Comparison of ENCODE assay signal across 8 cellular contexts in genomic region chr3:39180546-39181346, GRCh38. TPM values are rescaled to one million over a fixed set of nuclear protein-coding genes. Genes with fewer than 3 reads are reported as not detected.
DNase-seq lines count a peak whose midpoint lies in the region; ATAC-seq, FAIRE-seq and TF ChIP-seq lines count a peak whose summit lies in the region.

No MANE protein-coding gene starts in this region.

- peak overlapping the region; percentile 52 for H2AFZ ChIP-seq in endothelial cell of umbilical vein (ENCODE audit: low read depth, low read length)

- H3K4me1 ChIP-seq in endothelial cell of umbilical vein (ENCODE audit: control insufficient read depth, extremely low read depth, insufficient read depth, low read length), result peaks cover 25% of the 10 kb centered on the region

- peak; percentile 29 for TF ChIP-seq POLR2A in endothelial cell of umbilical vein (IDR thresholded peaks at IDR 0.05; ENCODE audit: low read depth, low read length)

- no peaks in the 10 kb centered on the region for H3K9me3 ChIP-seq in CD4-positive, alpha-beta T cell (ENCODE audit: control insufficient read depth, low read length)
- H3K9me3 ChIP-seq in endothelial cell of umbilical vein (replicated peaks; ENCODE audit: control insufficient read depth, insufficient read depth, low read length), result no peaks in the 10 kb centered on the region

- H3K4me2 ChIP-seq in endothelial cell of umbilical vein (ENCODE audit: insufficient read depth, low read length), result peak overlapping the region; percentile 48

- peak overlapping the region; percentile 48 for H3K27ac ChIP-seq in CD4-positive, alpha-beta T cell (ENCODE audit: low read depth, low read length)
- peak overlapping the region; percentile 17 for H3K27ac ChIP-seq in endothelial cell of umbilical vein (ENCODE audit: insufficient read depth, low read depth, low read length)

- peaks cover 28% of the 10 kb centered on the region for H3K4me1 Mint-ChIP-seq in CD4-positive, alpha-beta T cell (ENCODE audit: low read depth)

- H3K27ac Mint-ChIP-seq in CD4-positive, alpha-beta T cell, result peak overlapping the region; percentile 71

- CTCF ChIA-PET in CD4-positive, alpha-beta T cell (lab: Charles Lee), result interaction anchor here (1.2 kb wide), 1 partner anchor 108 kb away, joined by 7 read pairs; no protein-coding TSS in a partner anchor
- CTCF ChIA-PET in endothelial cell of umbilical vein (lab: Charles Lee), result interaction anchor here (0.8 to 1.0 kb wide), 2 partner anchors 34 to 54 kb away, joined by 3 to 5 read pairs; no protein-coding TSS in a partner anchor

- H3K36me3 Mint-ChIP-seq in CD4-positive, alpha-beta T cell (ENCODE audit: low read depth), result no peaks in the 10 kb centered on the region

- H3K79me2 ChIP-seq in endothelial cell of umbilical vein (ENCODE audit: control insufficient read depth, insufficient read depth, low read length), result no peaks in the 10 kb centered on the region

- peak overlapping the region; percentile 82 for H3K4me3 Mint-ChIP-seq in CD4-positive, alpha-beta T cell

- dilution Hi-C loops in endothelial cell of umbilical vein (cut with MboI; ENCODE audit: extremely low pct_ligation_motif_present, low sequenced_read_pairs), result no loop called here

- peak overlapping the region in 1 of 3 experiments; percentile 33 for H3K4me3 ChIP-seq in endothelial cell of umbilical vein (replicated peaks in 1 of 3; ENCODE audit: insufficient read depth in 1 of 3, low read depth in 1 of 3, low read length in 3 of 3)

- BruUV-seq in endothelial cell of umbilical vein (replicated peaks; lab: Mats Ljungman, UMichigan), result no TSS peak

- no peaks in the 10 kb centered on the region for H3K36me3 ChIP-seq in endothelial cell of umbilical vein (ENCODE audit: control insufficient read depth in 2 of 2, extremely low read depth in 1 of 2, insufficient read depth in 2 of 2, low read length in 2 of 2)

- peak; percentile 88 for ATAC-seq in CD4-positive, alpha-beta T cell (ENCODE audit: poor library complexity)

- no peaks in the 10 kb centered on the region for H3K9me3 Mint-ChIP-seq in CD4-positive, alpha-beta T cell

- no peaks in the 10 kb centered on the region for H3K9me1 ChIP-seq in endothelial cell of umbilical vein (replicated peaks; ENCODE audit: control insufficient read depth, extremely low read depth, insufficient read depth, low read length)

- H3K9ac ChIP-seq in endothelial cell of umbilical vein (replicated peaks; ENCODE audit: extremely low read depth, insufficient read depth, low read length), result peak overlapping the region; percentile 15

- no peak for TF ChIP-seq CTCF in CD4-positive, alpha-beta T cell (IDR thresholded peaks at IDR 0.05)
- TF ChIP-seq CTCF in GM20000 (IDR thresholded peaks at IDR 0.05; ENCODE audit: extremely low read depth, missing control alignments) (no peak), endothelial cell of umbilical vein (IDR thresholded peaks at IDR 0.05; ENCODE audit: extremely low read depth in 1 of 2, insufficient read depth in 1 of 2, low read depth in 1 of 2, low read length in 2 of 2) (peak in 1 of 2 donors; percentile 24)

- H3K27me3 ChIP-seq in CD4-positive, alpha-beta T cell (ENCODE audit: control insufficient read depth, insufficient read depth, low read length), result no peaks in the 10 kb centered on the region
- no peaks in the 10 kb centered on the region for H3K27me3 ChIP-seq in endothelial cell of umbilical vein (ENCODE audit: control insufficient read depth in 2 of 2, insufficient read depth in 2 of 2, low read length in 2 of 2)

- no peak for FAIRE-seq in endothelial cell of umbilical vein (lab: Jason Lieb, UNC)

- H3K27me3 Mint-ChIP-seq in CD4-positive, alpha-beta T cell, result no peaks in the 10 kb centered on the region

- no peaks in the 10 kb centered on the region for H4K20me1 ChIP-seq in endothelial cell of umbilical vein (replicated peaks; ENCODE audit: control insufficient read depth, extremely low read depth, insufficient read depth, low read length)

- intact Hi-C loops in CD4-positive, alpha-beta T cell (cut with DNase I, micrococcal nuclease), result no loop called here
- intact Hi-C loops in endothelial cell of umbilical vein (cut with micrococcal nuclease), result no loop called here

- peak; percentile 82 to 94 (median 86) for DNase-seq in CD4-positive, alpha-beta T cell
- DNase-seq in GM20000 (ENCODE audit: low spot score) (peak; percentile 97), HPDE6-E6E7 (ENCODE audit: extremely low spot score) (peak; percentile 49), NOMO-1 treated with DMSO at 0.1 percent for 48 hours (lab: John Stamatoyannopoulos, UW; ENCODE audit: unreplicated experiment) (peak; percentile 88), endothelial cell of umbilical vein (ENCODE audit: low read depth, low spot score) (peak; percentile 71), middle frontal gyrus (ENCODE audit: extremely low spot score, low spot score) (peak; percentile 27)
- peak; percentile 90 for DNase-seq in activated CD8-positive, alpha-beta memory T cell treated with anti-CD3 and anti-CD28 coated beads, Interleukin-2, amount 50 U/mL, for 4 hours
- DNase-seq in stimulated activated CD8-positive, alpha-beta memory T cell treated with anti-CD3 and anti-CD28 coated beads, Interleukin-15, amount 100 ng/mL, for 48 hours (ENCODE audit: low read depth in 2 of 2), result peak; percentile 84 to 87

- POLR2A ChIA-PET in CD4-positive, alpha-beta T cell (lab: Charles Lee), result no interaction called here
- POLR2A ChIA-PET in endothelial cell of umbilical vein (lab: Charles Lee), result no interaction called here

TF ChIP-seq in endothelial cell of umbilical vein, 7 proteins besides CTCF, POLR2A, EP300 and RAD21:
- TF ChIP-seq MAX (IDR thresholded peaks at IDR 0.05; ENCODE audit: insufficient read depth, insufficient read length), result no peak
- peak; percentile 59 for TF ChIP-seq POLR2AphosphoS5 (IDR thresholded peaks at IDR 0.05; ENCODE audit: insufficient read depth, low read depth, low read length)

RNA-seq across cellular contexts. Expression of gene XIRP1, which starts 11.6 kb away (rescaled TPM):
- not detected for total RNA-seq in CD4-positive, alpha-beta T cell
- not detected in 2 replicates for total RNA-seq in endothelial cell of umbilical vein
- polyA plus RNA-seq in endothelial cell of umbilical vein, result not detected in 2 replicates
- polyA plus RNA-seq in endothelial cell of umbilical vein (2011; cell fraction: cytosol; rRNA removed), result not detected in 2 replicates
- not detected in 2 replicates for polyA plus RNA-seq in endothelial cell of umbilical vein (2011; cell fraction: nucleus; rRNA removed)
- not detected in 2 replicates for polyA plus RNA-seq in endothelial cell of umbilical vein (2012)
- polyA minus RNA-seq in endothelial cell of umbilical vein, result not detected in 2 replicates
- polyA minus RNA-seq in endothelial cell of umbilical vein (2011; cell fraction: cytosol; rRNA and poly(A)+ RNA removed), result not detected
- polyA minus RNA-seq in endothelial cell of umbilical vein (2011; cell fraction: nucleus; rRNA and poly(A)+ RNA removed), result not detected in 2 replicates

RNA-seq across cellular contexts. Expression of gene CSRNP1, which starts 27.4 kb away (rescaled TPM):
- total RNA-seq in CD4-positive, alpha-beta T cell, result 100 to 1,000 TPM; 357 to 368 TPM
- 13.2 and 14.9 TPM in 2 replicates for total RNA-seq in endothelial cell of umbilical vein
- 26.5 and 33.7 TPM in 2 replicates for polyA plus RNA-seq in endothelial cell of umbilical vein
- polyA plus RNA-seq in endothelial cell of umbilical vein (2011; cell fraction: cytosol; rRNA removed), result 27.3 and 34.2 TPM in 2 replicates
- 74.3 and 77.1 TPM in 2 replicates for polyA plus RNA-seq in endothelial cell of umbilical vein (2011; cell fraction: nucleus; rRNA removed)
- 18.2 and 22.1 TPM in 2 replicates for polyA plus RNA-seq in endothelial cell of umbilical vein (2012)
- polyA minus RNA-seq in endothelial cell of umbilical vein, result 30.1 and 41.8 TPM in 2 replicates
- polyA minus RNA-seq in endothelial cell of umbilical vein (2011; cell fraction: cytosol; rRNA and poly(A)+ RNA removed), result 11.6 TPM
- polyA minus RNA-seq in endothelial cell of umbilical vein (2011; cell fraction: nucleus; rRNA and poly(A)+ RNA removed), result 46.5 and 58.1 TPM in 2 replicates

Comparison
In these comparisons a context has a peak if more than half of its experiments do, and no peak if none do; other contexts are left out.
1. DNase-seq: peak in every context shown above with its lines; median percentile 97 in GM20000; 90 in activated CD8-positive, alpha-beta memory T cell treated with anti-CD3 and anti-CD28 coated beads, Interleukin-2, amount 50 U/mL, for 4 hours; 88 in NOMO-1 treated with DMSO at 0.1 percent for 48 hours; 86 in CD4-positive, alpha-beta T cell; 86 in stimulated activated CD8-positive, alpha-beta memory T cell treated with anti-CD3 and anti-CD28 coated beads, Interleukin-15, amount 100 ng/mL, for 48 hours; 71 in endothelial cell of umbilical vein; 49 in HPDE6-E6E7; 27 in middle frontal gyrus.
2. RNA of gene CSRNP1, which starts 27.4 kb away (total RNA-seq): 357 to 368 TPM in CD4-positive, alpha-beta T cell; 13.2 to 14.9 TPM in endothelial cell of umbilical vein; every median in the first group is over 10 times any median in the second.